In the genomic region with DNA sequence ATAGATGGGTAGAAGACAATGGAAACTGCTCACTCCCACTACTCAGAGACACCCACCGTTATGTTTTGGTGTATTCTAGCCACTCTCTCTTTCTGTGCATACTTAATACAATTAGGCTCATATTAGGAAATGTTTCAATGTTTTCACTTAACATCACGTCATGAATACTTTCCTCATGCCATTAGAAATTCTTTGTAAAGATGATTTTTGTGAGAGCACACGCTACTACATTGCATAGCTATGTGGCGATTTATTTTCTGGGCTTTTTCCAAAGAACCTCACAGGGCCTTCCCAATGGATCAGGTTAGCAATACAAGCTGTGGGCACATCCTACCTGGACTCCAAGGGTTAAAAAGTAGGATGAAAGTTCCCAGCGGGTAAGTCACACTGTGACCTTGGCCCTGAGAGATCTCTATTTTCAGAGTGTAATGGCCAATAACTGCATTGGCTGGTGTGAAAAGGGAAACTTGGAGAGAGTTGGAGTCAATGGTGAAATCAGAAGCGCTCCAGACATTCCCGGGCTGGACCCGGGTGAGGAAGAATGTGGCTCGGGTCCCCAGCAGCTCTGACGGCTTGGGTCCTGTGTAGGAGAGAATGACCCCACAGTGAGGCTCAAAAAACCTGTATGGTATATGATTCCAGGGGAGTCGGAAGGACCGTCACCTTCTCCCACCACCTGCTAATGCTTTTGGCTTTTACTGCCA, we compare ENCODE assay signal across 1 cellular context.
TF ChIP-seq lines count a peak whose summit lies in the region.

No MANE protein-coding gene starts in this region.

TF ChIP-seq in IMR-90, 13 proteins besides CTCF, POLR2A, EP300 and RAD21:
- TF ChIP-seq CHD1 (IDR thresholded peaks at IDR 0.05; ENCODE audit: low read depth, low read length) (no peak), MAZ (IDR thresholded peaks at IDR 0.05; ENCODE audit: borderline replicate concordance, low read depth, low read length) (no peak), MXI1 (IDR thresholded peaks at IDR 0.05; ENCODE audit: borderline replicate concordance, low read depth, low read length) (no peak), RCOR1 (IDR thresholded peaks at IDR 0.05; ENCODE audit: insufficient replicate concordance, low read length) (no peak), FOS (IDR thresholded peaks at IDR 0.05; ENCODE audit: low read depth, low read length) (no peak), BHLHE40 (IDR thresholded peaks at IDR 0.05; ENCODE audit: low read depth, low read length) (no peak), NFE2L2 (IDR thresholded peaks at IDR 0.05; ENCODE audit: low read depth, low read length) (no peak), RFX5 (IDR thresholded peaks at IDR 0.05; ENCODE audit: low read depth, low read length) (no peak), MAFK (IDR thresholded peaks at IDR 0.05; ENCODE audit: low read depth, low read length) (no peak)
- TF ChIP-seq, protein P1, sequence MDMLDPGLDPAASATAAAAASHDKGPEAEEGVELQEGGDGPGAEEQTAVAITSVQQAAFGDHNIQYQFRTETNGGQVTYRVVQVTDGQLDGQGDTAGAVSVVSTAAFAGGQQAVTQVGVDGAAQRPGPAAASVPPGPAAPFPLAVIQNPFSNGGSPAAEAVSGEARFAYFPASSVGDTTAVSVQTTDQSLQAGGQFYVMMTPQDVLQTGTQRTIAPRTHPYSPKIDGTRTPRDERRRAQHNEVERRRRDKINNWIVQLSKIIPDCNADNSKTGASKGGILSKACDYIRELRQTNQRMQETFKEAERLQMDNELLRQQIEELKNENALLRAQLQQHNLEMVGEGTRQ (IDR thresholded peaks at IDR 0.05; ENCODE audit: low read depth, low read length) = no peak
